In the genomic region with DNA sequence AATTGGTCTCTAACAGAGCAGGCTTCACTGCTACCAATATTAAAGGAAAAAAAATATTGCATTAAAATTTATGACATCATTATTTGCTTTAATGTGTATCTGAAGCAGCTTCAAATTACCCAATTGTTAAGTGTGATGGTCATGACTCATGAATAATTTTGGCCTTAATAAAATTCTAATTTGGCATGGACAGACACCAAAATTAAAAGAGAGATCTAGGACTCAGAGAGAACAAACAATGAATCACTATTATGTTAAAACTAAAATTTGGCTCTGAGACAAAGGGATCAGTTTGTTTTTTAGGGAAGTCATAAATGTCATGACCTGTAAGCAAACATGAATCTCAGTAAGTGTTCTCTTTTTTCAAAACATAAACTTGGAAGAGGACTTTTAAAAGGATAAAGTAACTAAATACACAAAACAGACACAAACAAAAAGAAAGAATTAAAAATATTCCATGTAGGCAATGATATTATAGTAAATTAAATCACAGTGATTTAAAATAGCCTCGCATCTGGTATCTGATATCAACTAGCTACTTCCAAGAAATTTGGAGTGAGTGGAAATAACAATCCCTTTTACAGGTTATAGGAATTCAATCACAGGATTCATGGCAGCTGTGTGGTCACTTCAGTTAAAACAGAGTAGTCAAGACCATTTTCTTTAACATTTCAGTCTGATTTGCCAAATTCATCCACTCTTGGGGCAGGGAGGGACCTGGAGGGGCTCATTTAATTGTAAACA, we compare ENCODE assay signal across 1 cellular context.
TF ChIP-seq lines count a peak whose summit lies in the region.

No MANE protein-coding gene starts in this region.

TF ChIP-seq in H1, 55 proteins besides CTCF, POLR2A, EP300 and RAD21:
- TF ChIP-seq GTF2F1 (IDR thresholded peaks at IDR 0.05; ENCODE audit: borderline replicate concordance, low read depth, low read length) (no peak), SIX5 (IDR thresholded peaks at IDR 0.05; ENCODE audit: low read depth, low read length) (no peak), CHD2 (IDR thresholded peaks at IDR 0.05; ENCODE audit: low read length) (no peak), PHF8 (conservative IDR thresholded peaks at IDR 0.05; ENCODE audit: low read depth, low read length) (no peak), TCF12 (IDR thresholded peaks at IDR 0.05; ENCODE audit: low read depth, low read length) (no peak)
- TF ChIP-seq, protein P1, sequence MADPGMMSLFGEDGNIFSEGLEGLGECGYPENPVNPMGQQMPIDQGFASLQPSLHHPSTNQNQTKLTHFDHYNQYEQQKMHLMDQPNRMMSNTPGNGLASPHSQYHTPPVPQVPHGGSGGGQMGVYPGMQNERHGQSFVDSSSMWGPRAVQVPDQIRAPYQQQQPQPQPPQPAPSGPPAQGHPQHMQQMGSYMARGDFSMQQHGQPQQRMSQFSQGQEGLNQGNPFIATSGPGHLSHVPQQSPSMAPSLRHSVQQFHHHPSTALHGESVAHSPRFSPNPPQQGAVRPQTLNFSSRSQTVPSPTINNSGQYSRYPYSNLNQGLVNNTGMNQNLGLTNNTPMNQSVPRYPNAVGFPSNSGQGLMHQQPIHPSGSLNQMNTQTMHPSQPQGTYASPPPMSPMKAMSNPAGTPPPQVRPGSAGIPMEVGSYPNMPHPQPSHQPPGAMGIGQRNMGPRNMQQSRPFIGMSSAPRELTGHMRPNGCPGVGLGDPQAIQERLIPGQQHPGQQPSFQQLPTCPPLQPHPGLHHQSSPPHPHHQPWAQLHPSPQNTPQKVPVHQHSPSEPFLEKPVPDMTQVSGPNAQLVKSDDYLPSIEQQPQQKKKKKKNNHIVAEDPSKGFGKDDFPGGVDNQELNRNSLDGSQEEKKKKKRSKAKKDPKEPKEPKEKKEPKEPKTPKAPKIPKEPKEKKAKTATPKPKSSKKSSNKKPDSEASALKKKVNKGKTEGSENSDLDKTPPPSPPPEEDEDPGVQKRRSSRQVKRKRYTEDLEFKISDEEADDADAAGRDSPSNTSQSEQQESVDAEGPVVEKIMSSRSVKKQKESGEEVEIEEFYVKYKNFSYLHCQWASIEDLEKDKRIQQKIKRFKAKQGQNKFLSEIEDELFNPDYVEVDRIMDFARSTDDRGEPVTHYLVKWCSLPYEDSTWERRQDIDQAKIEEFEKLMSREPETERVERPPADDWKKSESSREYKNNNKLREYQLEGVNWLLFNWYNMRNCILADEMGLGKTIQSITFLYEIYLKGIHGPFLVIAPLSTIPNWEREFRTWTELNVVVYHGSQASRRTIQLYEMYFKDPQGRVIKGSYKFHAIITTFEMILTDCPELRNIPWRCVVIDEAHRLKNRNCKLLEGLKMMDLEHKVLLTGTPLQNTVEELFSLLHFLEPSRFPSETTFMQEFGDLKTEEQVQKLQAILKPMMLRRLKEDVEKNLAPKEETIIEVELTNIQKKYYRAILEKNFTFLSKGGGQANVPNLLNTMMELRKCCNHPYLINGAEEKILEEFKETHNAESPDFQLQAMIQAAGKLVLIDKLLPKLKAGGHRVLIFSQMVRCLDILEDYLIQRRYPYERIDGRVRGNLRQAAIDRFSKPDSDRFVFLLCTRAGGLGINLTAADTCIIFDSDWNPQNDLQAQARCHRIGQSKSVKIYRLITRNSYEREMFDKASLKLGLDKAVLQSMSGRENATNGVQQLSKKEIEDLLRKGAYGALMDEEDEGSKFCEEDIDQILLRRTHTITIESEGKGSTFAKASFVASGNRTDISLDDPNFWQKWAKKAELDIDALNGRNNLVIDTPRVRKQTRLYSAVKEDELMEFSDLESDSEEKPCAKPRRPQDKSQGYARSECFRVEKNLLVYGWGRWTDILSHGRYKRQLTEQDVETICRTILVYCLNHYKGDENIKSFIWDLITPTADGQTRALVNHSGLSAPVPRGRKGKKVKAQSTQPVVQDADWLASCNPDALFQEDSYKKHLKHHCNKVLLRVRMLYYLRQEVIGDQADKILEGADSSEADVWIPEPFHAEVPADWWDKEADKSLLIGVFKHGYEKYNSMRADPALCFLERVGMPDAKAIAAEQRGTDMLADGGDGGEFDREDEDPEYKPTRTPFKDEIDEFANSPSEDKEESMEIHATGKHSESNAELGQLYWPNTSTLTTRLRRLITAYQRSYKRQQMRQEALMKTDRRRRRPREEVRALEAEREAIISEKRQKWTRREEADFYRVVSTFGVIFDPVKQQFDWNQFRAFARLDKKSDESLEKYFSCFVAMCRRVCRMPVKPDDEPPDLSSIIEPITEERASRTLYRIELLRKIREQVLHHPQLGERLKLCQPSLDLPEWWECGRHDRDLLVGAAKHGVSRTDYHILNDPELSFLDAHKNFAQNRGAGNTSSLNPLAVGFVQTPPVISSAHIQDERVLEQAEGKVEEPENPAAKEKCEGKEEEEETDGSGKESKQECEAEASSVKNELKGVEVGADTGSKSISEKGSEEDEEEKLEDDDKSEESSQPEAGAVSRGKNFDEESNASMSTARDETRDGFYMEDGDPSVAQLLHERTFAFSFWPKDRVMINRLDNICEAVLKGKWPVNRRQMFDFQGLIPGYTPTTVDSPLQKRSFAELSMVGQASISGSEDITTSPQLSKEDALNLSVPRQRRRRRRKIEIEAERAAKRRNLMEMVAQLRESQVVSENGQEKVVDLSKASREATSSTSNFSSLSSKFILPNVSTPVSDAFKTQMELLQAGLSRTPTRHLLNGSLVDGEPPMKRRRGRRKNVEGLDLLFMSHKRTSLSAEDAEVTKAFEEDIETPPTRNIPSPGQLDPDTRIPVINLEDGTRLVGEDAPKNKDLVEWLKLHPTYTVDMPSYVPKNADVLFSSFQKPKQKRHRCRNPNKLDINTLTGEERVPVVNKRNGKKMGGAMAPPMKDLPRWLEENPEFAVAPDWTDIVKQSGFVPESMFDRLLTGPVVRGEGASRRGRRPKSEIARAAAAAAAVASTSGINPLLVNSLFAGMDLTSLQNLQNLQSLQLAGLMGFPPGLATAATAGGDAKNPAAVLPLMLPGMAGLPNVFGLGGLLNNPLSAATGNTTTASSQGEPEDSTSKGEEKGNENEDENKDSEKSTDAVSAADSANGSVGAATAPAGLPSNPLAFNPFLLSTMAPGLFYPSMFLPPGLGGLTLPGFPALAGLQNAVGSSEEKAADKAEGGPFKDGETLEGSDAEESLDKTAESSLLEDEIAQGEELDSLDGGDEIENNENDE (IDR thresholded peaks at IDR 0.05; ENCODE audit: insufficient replicate concordance, low read length) = no peak
